In the genomic region with DNA sequence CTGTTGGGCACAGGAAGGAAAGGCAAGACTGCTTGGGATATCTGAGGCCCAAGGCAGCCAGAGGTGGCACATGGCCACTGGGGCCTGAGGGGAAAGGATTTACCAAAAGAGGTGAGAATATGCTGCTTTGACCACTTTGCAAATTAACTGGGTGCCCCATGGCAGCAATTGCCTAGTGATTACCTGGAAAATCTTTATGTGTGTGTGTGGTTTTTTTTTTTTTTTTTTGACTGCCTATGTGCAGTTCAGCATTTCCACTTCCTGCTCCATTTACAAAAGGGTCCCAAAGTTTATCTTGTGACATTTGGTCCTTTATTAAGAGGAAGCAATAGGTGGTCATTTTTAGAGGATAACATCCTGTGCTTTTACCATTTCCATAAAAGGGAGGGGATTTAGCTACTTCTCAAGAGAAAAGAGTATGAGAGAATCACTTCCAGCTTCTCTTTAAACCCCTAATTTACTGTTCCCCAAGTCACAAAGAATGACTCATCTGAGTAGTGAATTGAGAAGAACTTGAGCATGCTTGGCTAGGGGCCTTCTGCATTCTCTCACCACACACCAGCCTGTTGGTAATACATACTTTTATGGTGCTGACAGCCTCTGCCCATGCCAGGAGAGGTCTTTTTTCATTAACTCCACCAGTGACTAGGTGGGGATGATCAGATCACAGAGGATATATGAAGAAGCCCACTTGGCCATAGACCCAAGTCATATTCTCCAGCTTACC, we compare ENCODE assay signal across 8 cellular contexts. TPM values are rescaled to one million over a fixed set of nuclear protein-coding genes. Genes with fewer than 3 reads are reported as not detected.
DNase-seq lines count a peak whose midpoint lies in the region; ATAC-seq lines count a peak whose summit lies in the region.

No MANE protein-coding gene starts in this region.

- ATAC-seq in HG02588 (IDR thresholded peaks at IDR 0.05; ENCODE audit: unreplicated experiment): peak; percentile 92

- DNase-seq in NOMO-1 treated with DMSO at 0.1 percent for 48 hours (lab: John Stamatoyannopoulos, UW; ENCODE audit: unreplicated experiment) (peak; percentile 17), NOMO-1 treated with dmso at 0.1 percent for 144 hours (lab: John Stamatoyannopoulos, UW; ENCODE audit: unreplicated experiment) (no peak), MV-4-11 (lab: John Stamatoyannopoulos, UW) (peak; percentile 73), myocyte (ENCODE audit: low read depth) (peak; percentile 28), NCI-H1694 (lab: John Stamatoyannopoulos, UW) (no peak), GDM1 (lab: John Stamatoyannopoulos, UW) (no peak)
- DNase-seq in activated CD8-positive, alpha-beta memory T cell treated with anti-CD3 and anti-CD28 coated beads for 24 hours: no peak

RNA-seq across cellular contexts. Expression of a gene that starts 52.1 kb away (rescaled TPM):
- total RNA-seq in myocyte: 6.8 and 7.6 TPM in 2 replicates
- polyA plus RNA-seq in myocyte (2012): 1.9 TPM

Comparison
In these comparisons a context has a peak if more than half of its experiments do, and no peak if none do; other contexts are left out.
1. DNase-seq: peak in NOMO-1 treated with DMSO at 0.1 percent for 48 hours (single experiment), MV-4-11 (single experiment) and myocyte (single experiment); none in NOMO-1 treated with dmso at 0.1 percent for 144 hours (single experiment), NCI-H1694 (single experiment), GDM1 (single experiment) and activated CD8-positive, alpha-beta memory T cell treated with anti-CD3 and anti-CD28 coated beads for 24 hours (single experiment).